In genomic region chr14:65096323-65097089, GRCh38 we compare ENCODE assay signal across 9 cellular contexts. TPM values are rescaled to one million over a fixed set of nuclear protein-coding genes. Genes with fewer than 3 reads are reported as not detected.
DNase-seq lines count a peak whose midpoint lies in the region; ATAC-seq and TF ChIP-seq lines count a peak whose summit lies in the region.
"Had no signal": no experiment of that assay in that cellular context is flagged by ENCODE, and none has a peak within 500 bp of the region (broad histone marks: within the 10 kb centered on the region; RNA-seq: fewer than 3 reads in every experiment).

No MANE protein-coding gene starts in this region.

- ATAC-seq in GM21786 (IDR thresholded peaks at IDR 0.05; ENCODE audit: unreplicated experiment) = no peak

- no peak overlapping the region for H2BK15ac ChIP-seq in mesenchymal stem cell (ENCODE audit: low read depth, poor library complexity, severe bottlenecking)

- no peak overlapping the region for H2AK5ac ChIP-seq in mesenchymal stem cell (ENCODE audit: low read length, severe bottlenecking)

- no peaks in the 10 kb centered on the region for H3K4me1 ChIP-seq in mesenchymal stem cell (ENCODE audit: control insufficient read depth, insufficient read depth, low read depth, low read length)
- peaks cover 50 to 97% (median 67%) of the 10 kb centered on the region in 4 donors for H3K4me1 ChIP-seq in transverse colon

- no peak overlapping the region for H4K91ac ChIP-seq in mesenchymal stem cell (ENCODE audit: low read length)

- peaks cover 30% of the 10 kb centered on the region for H3K79me1 ChIP-seq in mesenchymal stem cell (replicated peaks; ENCODE audit: low read length, poor library complexity, severe bottlenecking)

- H4K8ac ChIP-seq in mesenchymal stem cell (ENCODE audit: low read length) = no peak overlapping the region

- DNase-seq in activated T-cell treated with anti-CD3 and anti-CD28 coated beads for 48 hours (ENCODE audit: low read depth) = peak; percentile 6
- DNase-seq in activated T-cell treated with anti-CD3 and anti-CD28 coated beads for 4 hours = no peak
- peak; percentile 31 for DNase-seq in brain microvascular endothelial cell
- DNase-seq in mesenchymal stem cell = peak; percentile 8
- DNase-seq in transverse colon = no peak
- DNase-seq in occipital lobe (lab: John Stamatoyannopoulos, UW) = no peak
- no peak for DNase-seq in MV-4-11 (lab: John Stamatoyannopoulos, UW)
- DNase-seq: glutamatergic neuron had no signal

- intact Hi-C loops in transverse colon (cut with DNase I; ENCODE audit: low total_unique reads) = no loop called here

- H3K27me3 ChIP-seq in brain microvascular endothelial cell (replicated peaks) (no peaks in the 10 kb centered on the region), mesenchymal stem cell (ENCODE audit: control insufficient read depth in 1 of 2, insufficient read depth in 1 of 2, low read length in 2 of 2) (no peaks in the 10 kb centered on the region), transverse colon (no peaks in the 10 kb centered on the region)

- H3K9ac ChIP-seq in mesenchymal stem cell (ENCODE audit: low read length) = peak overlapping the region; percentile 62

- H3K36me3 ChIP-seq in brain microvascular endothelial cell (replicated peaks) (peaks cover 35% of the 10 kb centered on the region), mesenchymal stem cell (ENCODE audit: control insufficient read depth in 1 of 2, insufficient read depth in 2 of 2, low read depth in 1 of 2, low read length in 2 of 2) (peaks cover 9 to 64% of the 10 kb centered on the region in 2 experiments), transverse colon (peaks cover 0 to 18% (median 7%) of the 10 kb centered on the region in 4 donors)

- in situ Hi-C loops in brain microvascular endothelial cell (cut with HindIII; ENCODE audit: low pct_ligation_motif_present, low sequenced_read_pairs) (no loop called here), transverse colon (cut with MboI; ENCODE audit: low pct_ligation_motif_present in 1 of 4, low pct_unique_long_range_greater_than_20kb in 1 of 4, low sequenced_read_pairs in 3 of 4) (no loop called here)

- no peak for TF ChIP-seq CTCF in brain microvascular endothelial cell (IDR thresholded peaks at IDR 0.05; ENCODE audit: low read depth, low read length, missing control alignments)
- no peak for TF ChIP-seq CTCF in transverse colon (IDR thresholded peaks at IDR 0.05)

- no peak overlapping the region for H2BK12ac ChIP-seq in mesenchymal stem cell (ENCODE audit: low read length in 2 of 2)

- no peak overlapping the region for H3K23ac ChIP-seq in mesenchymal stem cell (ENCODE audit: low read length in 2 of 2)

- H3K27ac ChIP-seq in brain microvascular endothelial cell = no peak overlapping the region
- H3K27ac ChIP-seq in mesenchymal stem cell (ENCODE audit: low read length, poor library complexity, severe bottlenecking) = no peak overlapping the region
- H3K27ac ChIP-seq in transverse colon = peak overlapping the region; percentile 61 to 83 (median 74)

- no peak overlapping the region for H2AFZ ChIP-seq in mesenchymal stem cell (ENCODE audit: low read depth, low read length)

- TF ChIP-seq EP300 in transverse colon (IDR thresholded peaks at IDR 0.05; ENCODE audit: low read depth) = no peak

- no peak overlapping the region for H2BK120ac ChIP-seq in mesenchymal stem cell (ENCODE audit: low read depth, low read length)

- no peak overlapping the region for H3K4me3 ChIP-seq in brain microvascular endothelial cell (ENCODE audit: low read depth, low read length)
- H3K4me3 ChIP-seq in mesenchymal stem cell (ENCODE audit: insufficient read depth in 1 of 2, low read depth in 1 of 2, low read length in 2 of 2) = peak overlapping the region in 1 of 2 experiments; percentile 59
- H3K4me3 ChIP-seq in transverse colon = no peak overlapping the region

- H3K9me3 ChIP-seq in mesenchymal stem cell (ENCODE audit: control insufficient read depth, low read length) = no peaks in the 10 kb centered on the region
- no peaks in the 10 kb centered on the region for H3K9me3 ChIP-seq in transverse colon

- no peak overlapping the region for H3K4ac ChIP-seq in mesenchymal stem cell (ENCODE audit: low read depth in 1 of 2, low read length in 2 of 2)

- no peak overlapping the region for H3K4me2 ChIP-seq in mesenchymal stem cell (ENCODE audit: low read length, poor library complexity, severe bottlenecking)

- WGBS in mesenchymal stem cell = 90% methylated on average over 6 of the region's 6 CpGs
- 45 to 70% methylated on average over 5 to 6 of the region's 6 CpGs for WGBS in transverse colon (ENCODE audit: low coverage in 1 of 2), 2 donors

- no peak overlapping the region for H3K18ac ChIP-seq in mesenchymal stem cell (ENCODE audit: low read depth in 1 of 2, low read length in 2 of 2)

- no peak overlapping the region for H3K14ac ChIP-seq in mesenchymal stem cell (ENCODE audit: low read length in 2 of 2)

- no peak for TF ChIP-seq POLR2A in transverse colon (IDR thresholded peaks at IDR 0.05)

- no peak overlapping the region for H2BK5ac ChIP-seq in mesenchymal stem cell (ENCODE audit: low read depth, low read length, poor library complexity, severe bottlenecking)

RNA-seq across cellular contexts. Expression of gene MAX, which starts 5.8 kb away (rescaled TPM):
- 85.2 TPM for polyA plus RNA-seq in mesenchymal stem cell (2013, experiment 1 of 2)
- polyA plus RNA-seq in mesenchymal stem cell (2013, experiment 2 of 2) = 85.6 TPM
- total RNA-seq in transverse colon (100 to 1,000 TPM in 1 of 4 donors, 10 to 100 TPM in 3; 35.8 to 139 (median 87.0) TPM), occipital lobe (55.4 TPM)

Comparison
In these comparisons a context has a peak if more than half of its experiments do, and no peak if none do; other contexts are left out.
1. DNase-seq: peak in activated T-cell treated with anti-CD3 and anti-CD28 coated beads for 48 hours (single experiment), brain microvascular endothelial cell (single experiment) and mesenchymal stem cell (single experiment); none in activated T-cell treated with anti-CD3 and anti-CD28 coated beads for 4 hours (single experiment), transverse colon (single experiment), occipital lobe (single experiment) and MV-4-11 (single experiment).
2. H3K27ac ChIP-seq: peak in transverse colon (4 of 4); none in brain microvascular endothelial cell (single experiment) and mesenchymal stem cell (single experiment).